Comparison of ENCODE assay signal across 1 cellular context in genomic region chr12:128808651-128809050, GRCh38.
TF ChIP-seq lines count a peak whose summit lies in the region.

No MANE protein-coding gene starts in this region.

TF ChIP-seq in A549, 52 proteins besides CTCF, POLR2A, EP300 and RAD21 (continued from another document):
- TF ChIP-seq PBX3 (IDR thresholded peaks at IDR 0.05), result no peak
- no peak for TF ChIP-seq NFE2L2 (conservative IDR thresholded peaks at IDR 0.05; ENCODE audit: low read length)
- TF ChIP-seq KDM1A (IDR thresholded peaks at IDR 0.05; ENCODE audit: low read depth), result no peak
- TF ChIP-seq NR3C1 (IDR thresholded peaks at IDR 0.05), result no peak
- no peak for TF ChIP-seq HOXB5 (CRISPR knock-in tag; IDR thresholded peaks at IDR 0.05)
- TF ChIP-seq NPAS2 (CRISPR knock-in tag; IDR thresholded peaks at IDR 0.05; ENCODE audit: borderline replicate concordance), result no peak
- TF ChIP-seq BCL3 (IDR thresholded peaks at IDR 0.05), result no peak
- no peak for TF ChIP-seq TP53 (CRISPR knock-in tag; IDR thresholded peaks at IDR 0.05)
- no peak for TF ChIP-seq SREBF2 (IDR thresholded peaks at IDR 0.05)
- no peak for TF ChIP-seq HES2 (IDR thresholded peaks at IDR 0.05)
- no peak for TF ChIP-seq MAX (IDR thresholded peaks at IDR 0.05)
- TF ChIP-seq CEBPB (IDR thresholded peaks at IDR 0.05), result no peak
- no peak for TF ChIP-seq ATOH8 (CRISPR knock-in tag; IDR thresholded peaks at IDR 0.05; ENCODE audit: low read depth)
